ENCODE assay signal across 1 cellular context in genomic region chr1:162366671-162367070, GRCh38.
TF ChIP-seq lines count a peak whose summit lies in the region.

No MANE protein-coding gene starts in this region.

TF ChIP-seq in GM23338, 12 proteins besides CTCF, POLR2A, EP300 and RAD21 (continued from another document):
- TF ChIP-seq, protein P1, sequence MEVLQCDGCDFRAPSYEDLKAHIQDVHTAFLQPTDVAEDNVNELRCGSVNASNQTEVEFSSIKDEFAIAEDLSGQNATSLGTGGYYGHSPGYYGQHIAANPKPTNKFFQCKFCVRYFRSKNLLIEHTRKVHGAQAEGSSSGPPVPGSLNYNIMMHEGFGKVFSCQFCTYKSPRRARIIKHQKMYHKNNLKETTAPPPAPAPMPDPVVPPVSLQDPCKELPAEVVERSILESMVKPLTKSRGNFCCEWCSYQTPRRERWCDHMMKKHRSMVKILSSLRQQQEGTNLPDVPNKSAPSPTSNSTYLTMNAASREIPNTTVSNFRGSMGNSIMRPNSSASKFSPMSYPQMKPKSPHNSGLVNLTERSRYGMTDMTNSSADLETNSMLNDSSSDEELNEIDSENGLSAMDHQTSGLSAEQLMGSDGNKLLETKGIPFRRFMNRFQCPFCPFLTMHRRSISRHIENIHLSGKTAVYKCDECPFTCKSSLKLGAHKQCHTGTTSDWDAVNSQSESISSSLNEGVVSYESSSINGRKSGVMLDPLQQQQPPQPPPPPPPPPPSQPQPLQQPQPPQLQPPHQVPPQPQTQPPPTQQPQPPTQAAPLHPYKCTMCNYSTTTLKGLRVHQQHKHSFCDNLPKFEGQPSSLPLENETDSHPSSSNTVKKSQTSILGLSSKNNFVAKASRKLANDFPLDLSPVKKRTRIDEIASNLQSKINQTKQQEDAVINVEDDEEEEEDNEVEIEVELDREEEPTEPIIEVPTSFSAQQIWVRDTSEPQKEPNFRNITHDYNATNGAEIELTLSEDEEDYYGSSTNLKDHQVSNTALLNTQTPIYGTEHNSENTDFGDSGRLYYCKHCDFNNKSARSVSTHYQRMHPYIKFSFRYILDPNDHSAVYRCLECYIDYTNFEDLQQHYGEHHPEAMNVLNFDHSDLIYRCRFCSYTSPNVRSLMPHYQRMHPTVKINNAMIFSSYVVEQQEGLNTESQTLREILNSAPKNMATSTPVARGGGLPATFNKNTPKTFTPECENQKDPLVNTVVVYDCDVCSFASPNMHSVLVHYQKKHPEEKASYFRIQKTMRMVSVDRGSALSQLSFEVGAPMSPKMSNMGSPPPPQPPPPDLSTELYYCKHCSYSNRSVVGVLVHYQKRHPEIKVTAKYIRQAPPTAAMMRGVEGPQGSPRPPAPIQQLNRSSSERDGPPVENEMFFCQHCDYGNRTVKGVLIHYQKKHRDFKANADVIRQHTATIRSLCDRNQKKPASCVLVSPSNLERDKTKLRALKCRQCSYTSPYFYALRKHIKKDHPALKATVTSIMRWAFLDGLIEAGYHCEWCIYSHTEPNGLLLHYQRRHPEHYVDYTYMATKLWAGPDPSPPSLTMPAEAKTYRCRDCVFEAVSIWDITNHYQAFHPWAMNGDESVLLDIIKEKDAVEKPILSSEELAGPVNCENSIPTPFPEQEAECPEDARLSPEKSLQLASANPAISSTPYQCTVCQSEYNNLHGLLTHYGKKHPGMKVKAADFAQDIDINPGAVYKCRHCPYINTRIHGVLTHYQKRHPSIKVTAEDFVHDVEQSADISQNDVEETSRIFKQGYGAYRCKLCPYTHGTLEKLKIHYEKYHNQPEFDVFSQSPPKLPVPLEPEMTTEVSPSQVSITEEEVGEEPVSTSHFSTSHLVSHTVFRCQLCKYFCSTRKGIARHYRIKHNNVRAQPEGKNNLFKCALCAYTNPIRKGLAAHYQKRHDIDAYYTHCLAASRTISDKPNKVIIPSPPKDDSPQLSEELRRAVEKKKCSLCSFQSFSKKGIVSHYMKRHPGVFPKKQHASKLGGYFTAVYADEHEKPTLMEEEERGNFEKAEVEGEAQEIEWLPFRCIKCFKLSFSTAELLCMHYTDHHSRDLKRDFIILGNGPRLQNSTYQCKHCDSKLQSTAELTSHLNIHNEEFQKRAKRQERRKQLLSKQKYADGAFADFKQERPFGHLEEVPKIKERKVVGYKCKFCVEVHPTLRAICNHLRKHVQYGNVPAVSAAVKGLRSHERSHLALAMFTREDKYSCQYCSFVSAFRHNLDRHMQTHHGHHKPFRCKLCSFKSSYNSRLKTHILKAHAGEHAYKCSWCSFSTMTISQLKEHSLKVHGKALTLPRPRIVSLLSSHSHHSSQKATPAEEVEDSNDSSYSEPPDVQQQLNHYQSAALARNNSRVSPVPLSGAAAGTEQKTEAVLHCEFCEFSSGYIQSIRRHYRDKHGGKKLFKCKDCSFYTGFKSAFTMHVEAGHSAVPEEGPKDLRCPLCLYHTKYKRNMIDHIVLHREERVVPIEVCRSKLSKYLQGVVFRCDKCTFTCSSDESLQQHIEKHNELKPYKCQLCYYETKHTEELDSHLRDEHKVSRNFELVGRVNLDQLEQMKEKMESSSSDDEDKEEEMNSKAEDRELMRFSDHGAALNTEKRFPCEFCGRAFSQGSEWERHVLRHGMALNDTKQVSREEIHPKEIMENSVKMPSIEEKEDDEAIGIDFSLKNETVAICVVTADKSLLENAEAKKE (CRISPR knock-in tag; IDR thresholded peaks at IDR 0.05), result no peak
- no peak for TF ChIP-seq JUNB (IDR thresholded peaks at IDR 0.05; ENCODE audit: unreplicated experiment)
- no peak for TF ChIP-seq NANOG (IDR thresholded peaks at IDR 0.05; ENCODE audit: borderline replicate concordance)
- TF ChIP-seq EZH2 (IDR thresholded peaks at IDR 0.05; ENCODE audit: low read depth, unreplicated experiment), result no peak
- no peak for TF ChIP-seq ZNF114 (CRISPR knock-in tag; IDR thresholded peaks at IDR 0.05)
- TF ChIP-seq POLR2AphosphoS5 (IDR thresholded peaks at IDR 0.05; ENCODE audit: low read depth), result no peak
- no peak for TF ChIP-seq STAT1 (IDR thresholded peaks at IDR 0.05; ENCODE audit: unreplicated experiment)
- TF ChIP-seq CREB1 (CRISPR knock-in tag; IDR thresholded peaks at IDR 0.05; ENCODE audit: low read depth), result no peak
- no peak for TF ChIP-seq EZH2phosphoT487 (IDR thresholded peaks at IDR 0.05; ENCODE audit: unreplicated experiment)
- TF ChIP-seq, protein P2, sequence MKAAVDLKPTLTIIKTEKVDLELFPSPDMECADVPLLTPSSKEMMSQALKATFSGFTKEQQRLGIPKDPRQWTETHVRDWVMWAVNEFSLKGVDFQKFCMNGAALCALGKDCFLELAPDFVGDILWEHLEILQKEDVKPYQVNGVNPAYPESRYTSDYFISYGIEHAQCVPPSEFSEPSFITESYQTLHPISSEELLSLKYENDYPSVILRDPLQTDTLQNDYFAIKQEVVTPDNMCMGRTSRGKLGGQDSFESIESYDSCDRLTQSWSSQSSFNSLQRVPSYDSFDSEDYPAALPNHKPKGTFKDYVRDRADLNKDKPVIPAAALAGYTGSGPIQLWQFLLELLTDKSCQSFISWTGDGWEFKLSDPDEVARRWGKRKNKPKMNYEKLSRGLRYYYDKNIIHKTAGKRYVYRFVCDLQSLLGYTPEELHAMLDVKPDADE (IDR thresholded peaks at IDR 0.05), result no peak
